In genomic region chr17:31095239-31096105, GRCh38 we compare ENCODE assay signal across 8 cellular contexts. TPM values are rescaled to one million over a fixed set of nuclear protein-coding genes. Genes with fewer than 3 reads are reported as not detected.
DNase-seq lines count a peak whose midpoint lies in the region; TF ChIP-seq lines count a peak whose summit lies in the region.

No MANE protein-coding gene starts in this region.

- DNase-seq in NCI-H748 (lab: John Stamatoyannopoulos, UW; ENCODE audit: unreplicated experiment) = peak; percentile 74
- DNase-seq in NCI-H748 treated with DMSO at 0.1 percent for 48 hours (lab: John Stamatoyannopoulos, UW) = no peak
- peak; percentile 64 for DNase-seq in HT-29 (ENCODE audit: low spot score)
- DNase-seq in SJSA1 (ENCODE audit: low read depth in 1 of 2, low spot score in 2 of 2) = peak; percentile 59 to 70
- peak; percentile 77 for DNase-seq in cardiac septum (ENCODE audit: low spot score)
- DNase-seq in ovary = peak; percentile 67 to 82 (median 77)
- no peak for DNase-seq in SHP77 (lab: John Stamatoyannopoulos, UW)

- intact Hi-C loops in cardiac septum (cut with DNase I) (no loop called here), ovary (cut with DNase I) (loop anchor here in 1 of 4 donors (5.0 kb wide), 1 partner anchor 88 kb away; no protein-coding TSS in a partner anchor)

- H3K9me3 ChIP-seq in SJSA1 (replicated peaks) = no peaks in the 10 kb centered on the region
- no peaks in the 10 kb centered on the region for H3K9me3 ChIP-seq in ovary

- TF ChIP-seq POLR2A in ovary (IDR thresholded peaks at IDR 0.05) = no peak

- H3K36me3 ChIP-seq in SJSA1 (0 out of 2 replicates have a peak, but pooled peaks cover 3% of the 10 kb centered on the region), ovary (no peaks in the 10 kb centered on the region)

- TF ChIP-seq EP300 in ovary (IDR thresholded peaks at IDR 0.05) = no peak

- peaks cover 7% of the 10 kb centered on the region for H3K4me1 ChIP-seq in SJSA1 (replicated peaks)
- H3K4me1 ChIP-seq in ovary (ENCODE audit: insufficient read depth) = peaks cover 2% of the 10 kb centered on the region

- H3K27me3 ChIP-seq in SJSA1 (replicated peaks) (no peaks in the 10 kb centered on the region), ovary (no peaks in the 10 kb centered on the region)

- no peak for TF ChIP-seq CTCF in ovary (IDR thresholded peaks at IDR 0.05)

- 1% methylated on average over 30 to 44 of the region's 44 CpGs for WGBS in adipose tissue, 3 donors
- 0 to 1% (median 0%) methylated on average over 29 to 44 of the region's 44 CpGs for WGBS in ovary, 3 donors

- peak overlapping the region; percentile 96 for H3K27ac ChIP-seq in SJSA1
- H3K27ac ChIP-seq in adipose tissue (ENCODE audit: low read depth, low read length) = peak overlapping the region; percentile 85
- H3K27ac ChIP-seq in ovary = peak overlapping the region; percentile 85 to 90

- peak overlapping the region; percentile 73 for H3K4me3 ChIP-seq in SJSA1
- peak overlapping the region; percentile 69 for H3K4me3 ChIP-seq in ovary

RNA-seq across cellular contexts. Expression of gene NF1, which starts 0.7 kb away (rescaled TPM):
- total RNA-seq in HT-29 (2014; rRNA removed; shearing (Covaris generic)) = 26.8 and 41.0 TPM in 2 replicates
- total RNA-seq in SJSA1 (2014; rRNA removed; shearing (Covaris generic)) = 22.1 and 30.3 TPM in 2 replicates
- polyA plus RNA-seq in adipose tissue (1 to 10 TPM; 5.6 to 9.1 (median 7.9) TPM), ovary (10 to 100 TPM; 11.1 to 27.0 TPM)
- total RNA-seq in cardiac septum (53.6 TPM), ovary (10 to 100 TPM; 45.5 to 62.0 (median 58.1) TPM)

Comparison
In these comparisons a context has a peak if more than half of its experiments do, and no peak if none do; other contexts are left out.
1. DNase-seq: peak in NCI-H748 (single experiment), HT-29 (single experiment), SJSA1 (2 of 2), cardiac septum (single experiment) and ovary (5 of 5); none in NCI-H748 treated with DMSO at 0.1 percent for 48 hours (single experiment) and SHP77 (0 of 2).
2. Peak in every context shown above with its lines, with median percentiles within 50 percentile points of each other: H3K27ac ChIP-seq.